ENCODE assay signal across 28 cellular contexts in the genomic region with DNA sequence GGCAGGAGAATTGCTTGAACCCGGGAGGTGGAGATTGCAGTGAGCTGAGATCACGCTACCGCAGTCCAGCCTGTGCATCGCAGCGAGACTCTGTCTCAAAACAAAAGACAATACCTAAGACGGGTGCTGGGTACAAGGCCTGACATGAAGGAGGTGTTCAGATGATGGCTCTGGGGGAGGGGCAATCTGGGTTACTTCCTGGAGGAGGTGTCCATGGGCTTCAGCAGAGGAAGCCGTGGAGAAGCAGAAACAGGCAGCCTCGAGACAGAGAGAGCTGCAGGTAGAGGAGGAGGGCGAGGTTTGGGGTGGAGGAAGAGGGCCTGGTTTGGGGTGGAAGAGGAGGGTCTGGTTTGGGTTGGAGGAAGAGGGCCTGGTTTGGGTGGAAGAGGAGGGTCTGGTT. TPM values are rescaled to one million over a fixed set of nuclear protein-coding genes. Genes with fewer than 3 reads are reported as not detected.
"Had no signal": no experiment of that assay in that cellular context is flagged by ENCODE, and none has a peak within 500 bp of the region (broad histone marks: within the 10 kb centered on the region; RNA-seq: fewer than 3 reads in every experiment).

No MANE protein-coding gene starts in this region.

- DNase-seq: activated CD4-positive, alpha-beta T cell treated with anti-CD3 and anti-CD28 coated beads for 4 hours; activated CD4-positive, alpha-beta T cell treated with anti-CD3 and anti-CD28 coated beads, Interleukin-2, amount 50 U/mL, for 48 hours; activated effector memory CD4-positive, alpha-beta T cell treated with Interleukin-2 at 50 U/mL for 16 hours; activated naive CD4-positive, alpha-beta T cell treated with anti-CD3 and anti-CD28 coated beads, Interleukin-2, amount 10 ng/mL, durations not matched to agents 7 days and 5 days; activated T-cell treated with anti-CD3 and anti-CD28 coated beads, Interleukin-2, amount 50 U/mL, for 72 hours; amygdala; cerebellar nuclear complex; cortex of kidney; erythroblast; foreskin keratinocyte; lower lobe of right lung; naive thymus-derived CD8-positive, alpha-beta T cell; stimulated activated CD4-positive, alpha-beta T cell treated with anti-CD3 and anti-CD28 coated beads, Interleukin-2, amount 100 ng/mL, for 48 hours; stimulated activated CD8-positive, alpha-beta memory T cell treated with anti-CD3 and anti-CD28 coated beads, Interleukin-4, amount 100 ng/mL, for 48 hours; stimulated activated naive CD4-positive, alpha-beta T cell; T1000; testis had no signal

- H3K9me3 ChIP-seq: lower lobe of right lung, pancreas, testis had no signal

- H3K27me3 ChIP-seq: foreskin keratinocyte, pancreas, testis had no signal

- H3K4me1 ChIP-seq: foreskin keratinocyte, pancreas, testis had no signal

- H3K4me3 ChIP-seq: lower lobe of right lung, pancreas, testis had no signal

- H3K27ac ChIP-seq: foreskin keratinocyte, lower lobe of right lung, pancreas, testis had no signal

- ATAC-seq: activated T-cell treated with anti-CD3 and anti-CD28 coated beads, Interleukin-2, amount 50 U/mL, for 72 hours; foreskin keratinocyte; left lobe of liver; lower lobe of right lung; naive thymus-derived CD8-positive, alpha-beta T cell; pancreas; sciatic nerve; WTC11 had no signal

- H3K36me3 ChIP-seq: lower lobe of right lung, pancreas had no signal

- FAIRE-seq: endometrium, pancreas had no signal

RNA-seq across cellular contexts. Expression of a gene that starts 3.6 kb away (rescaled TPM):
- total RNA-seq: activated T-cell treated with anti-CD3 and anti-CD28 coated beads, Interleukin-2, amount 50 U/mL, for 72 hours; naive thymus-derived CD8-positive, alpha-beta T cell; pulmonary artery endothelial cell; T-helper 1 cell treated with Interleukin-12 subunit alpha and Interleukin-12 subunit beta and Interleukin-4 antibody, amounts not matched to agents 30 ng/mL and 1 ng/mL, for 36 hours had no signal
- polyA plus RNA-seq: naive thymus-derived CD8-positive, alpha-beta T cell had no signal

RNA-seq across cellular contexts. Expression of a gene that starts 45.8 kb away (rescaled TPM):
- total RNA-seq: naive thymus-derived CD8-positive, alpha-beta T cell; T-helper 1 cell treated with Interleukin-12 subunit alpha and Interleukin-12 subunit beta and Interleukin-4 antibody, amounts not matched to agents 30 ng/mL and 1 ng/mL, for 36 hours had no signal
- polyA plus RNA-seq: naive thymus-derived CD8-positive, alpha-beta T cell had no signal

RNA-seq across cellular contexts. Expression of a gene that starts 59.3 kb away (rescaled TPM):
- total RNA-seq: foreskin keratinocyte; glomerular endothelial cell; kidney epithelial cell; left lobe of liver; lower lobe of right lung; mesenteric fat pad; mucosa of gallbladder; naive thymus-derived CD8-positive, alpha-beta T cell; pancreas; sciatic nerve; T-helper 1 cell treated with Interleukin-12 subunit alpha and Interleukin-12 subunit beta and Interleukin-4 antibody, amounts not matched to agents 30 ng/mL and 1 ng/mL, for 36 hours; testis; WTC11 had no signal
- polyA plus RNA-seq: foreskin keratinocyte, pancreas had no signal
